ENCODE assay signal across 1 cellular context in genomic region chr19:1478934-1479707, GRCh38.
TF ChIP-seq lines count a peak whose summit lies in the region.

Gene C19orf25, minus strand, starts transcription at chr19:1479215. Its CDS starts 312 bp downstream, at chr19:1478903.

TF ChIP-seq in GM12878, 131 proteins besides CTCF, POLR2A, EP300 and RAD21 (continued from another document and continues in another):
- TF ChIP-seq CHD4 (IDR thresholded peaks at IDR 0.05) (no peak), SMAD1 (IDR thresholded peaks at IDR 0.05; ENCODE audit: low read depth, partially characterized antibody) (no peak), SIX5 (IDR thresholded peaks at IDR 0.05; ENCODE audit: low read depth, low read length, severe bottlenecking) (no peak), GATAD2B (conservative IDR thresholded peaks at IDR 0.05; ENCODE audit: low read depth) (peak; percentile 53; the same call in 1 of the 2 replicates), RCOR1 (conservative IDR thresholded peaks at IDR 0.05; ENCODE audit: low read depth, low read length) (no peak), CBFB (IDR thresholded peaks at IDR 0.05; ENCODE audit: low read depth) (no peak), HSF1 (IDR thresholded peaks at IDR 0.05; ENCODE audit: low read depth, low read length) (no peak), BHLHE40 (IDR thresholded peaks at IDR 0.05; ENCODE audit: borderline replicate concordance in 1 of 2, low read depth in 2 of 2, low read length in 1 of 2) (peak in 1 of 2 experiments; percentile 88; a peak in 3 of 4 replicates), ZNF217 (IDR thresholded peaks at IDR 0.05) (peak; percentile 99), IRF4 (IDR thresholded peaks at IDR 0.05; ENCODE audit: low read depth, low read length) (no peak), ZSCAN29 (IDR thresholded peaks at IDR 0.05) (peak; percentile 53; the same call in 1 of the 2 replicates), BCL11A (IDR thresholded peaks at IDR 0.05; ENCODE audit: low read depth, low read length) (0 out of 2 replicates have a peak, but pooled peaks have one; percentile 25), PAX8 (IDR thresholded peaks at IDR 0.05) (no peak), ATF7 (IDR thresholded peaks at IDR 0.05; ENCODE audit: low read depth) (0 out of 2 replicates have a peak, but pooled peaks have one; percentile 38), NR2F1 (conservative IDR thresholded peaks at IDR 0.05) (peak; percentile 32; the same call in 1 of the 2 replicates), PML (IDR thresholded peaks at IDR 0.05; ENCODE audit: low read length) (peak; percentile 94), TCF12 (IDR thresholded peaks at IDR 0.05; ENCODE audit: low read depth, low read length) (peak; percentile 54; the same call in 1 of the 2 replicates), JUND (IDR thresholded peaks at IDR 0.05; ENCODE audit: low read depth, low read length) (no peak), YY1 (IDR thresholded peaks at IDR 0.05; ENCODE audit: low read depth, low read length) (peak; percentile 40; the same call in 1 of the 2 replicates), KLF5 (IDR thresholded peaks at IDR 0.05; ENCODE audit: partially characterized antibody) (peak; percentile 86), SIN3A (IDR thresholded peaks at IDR 0.05; ENCODE audit: low read depth, low read length) (0 out of 2 replicates have a peak, but pooled peaks have one; percentile 38), STAT1 (conservative IDR thresholded peaks at IDR 0.05) (peak; percentile 65; the same call in 1 of the 2 replicates), SKIL (IDR thresholded peaks at IDR 0.05; ENCODE audit: low read depth, poor library complexity, severe bottlenecking) (peak; percentile 65), CHD1 (IDR thresholded peaks at IDR 0.05; ENCODE audit: low read depth, low read length) (no peak), HCFC1 (IDR thresholded peaks at IDR 0.05; ENCODE audit: low read length) (peak; percentile 32), PBX3 (IDR thresholded peaks at IDR 0.05; ENCODE audit: insufficient replicate concordance, low read depth, low read length) (peak; percentile 92), ZNF687 (IDR thresholded peaks at IDR 0.05) (peak; percentile 41), TAF1 (IDR thresholded peaks at IDR 0.05; ENCODE audit: borderline replicate concordance, low read depth, low read length) (peak; percentile 49; the same call in 1 of the 2 replicates), ASH2L (IDR thresholded peaks at IDR 0.05; ENCODE audit: borderline replicate concordance, low read depth) (no peak), NRF1 (conservative IDR thresholded peaks at IDR 0.05; ENCODE audit: low read depth, low read length) (no peak), BMI1 (IDR thresholded peaks at IDR 0.05; ENCODE audit: borderline replicate concordance) (no peak), EED (IDR thresholded peaks at IDR 0.05; ENCODE audit: low read depth) (no peak), POLR2AphosphoS5 (IDR thresholded peaks at IDR 0.05; ENCODE audit: low read length) (peak; percentile 85), SP1 (IDR thresholded peaks at IDR 0.05; ENCODE audit: low read depth, low read length) (peak; percentile 62), FOXK2 (IDR thresholded peaks at IDR 0.05) (no peak), SUZ12 (IDR thresholded peaks at IDR 0.05; ENCODE audit: unreplicated experiment) (no peak), ZZZ3 (IDR thresholded peaks at IDR 0.05; ENCODE audit: control insufficient read depth, insufficient read length, low read depth) (no peak), SRF (IDR thresholded peaks at IDR 0.05; ENCODE audit: low read depth in 2 of 2, low read length in 2 of 2) (no peak), IKZF2 (IDR thresholded peaks at IDR 0.05) (no peak)
- TF ChIP-seq, protein P1, sequence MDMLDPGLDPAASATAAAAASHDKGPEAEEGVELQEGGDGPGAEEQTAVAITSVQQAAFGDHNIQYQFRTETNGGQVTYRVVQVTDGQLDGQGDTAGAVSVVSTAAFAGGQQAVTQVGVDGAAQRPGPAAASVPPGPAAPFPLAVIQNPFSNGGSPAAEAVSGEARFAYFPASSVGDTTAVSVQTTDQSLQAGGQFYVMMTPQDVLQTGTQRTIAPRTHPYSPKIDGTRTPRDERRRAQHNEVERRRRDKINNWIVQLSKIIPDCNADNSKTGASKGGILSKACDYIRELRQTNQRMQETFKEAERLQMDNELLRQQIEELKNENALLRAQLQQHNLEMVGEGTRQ (IDR thresholded peaks at IDR 0.05; ENCODE audit: borderline replicate concordance, low read depth, low read length) = peak; percentile 85
- TF ChIP-seq, protein P2, sequence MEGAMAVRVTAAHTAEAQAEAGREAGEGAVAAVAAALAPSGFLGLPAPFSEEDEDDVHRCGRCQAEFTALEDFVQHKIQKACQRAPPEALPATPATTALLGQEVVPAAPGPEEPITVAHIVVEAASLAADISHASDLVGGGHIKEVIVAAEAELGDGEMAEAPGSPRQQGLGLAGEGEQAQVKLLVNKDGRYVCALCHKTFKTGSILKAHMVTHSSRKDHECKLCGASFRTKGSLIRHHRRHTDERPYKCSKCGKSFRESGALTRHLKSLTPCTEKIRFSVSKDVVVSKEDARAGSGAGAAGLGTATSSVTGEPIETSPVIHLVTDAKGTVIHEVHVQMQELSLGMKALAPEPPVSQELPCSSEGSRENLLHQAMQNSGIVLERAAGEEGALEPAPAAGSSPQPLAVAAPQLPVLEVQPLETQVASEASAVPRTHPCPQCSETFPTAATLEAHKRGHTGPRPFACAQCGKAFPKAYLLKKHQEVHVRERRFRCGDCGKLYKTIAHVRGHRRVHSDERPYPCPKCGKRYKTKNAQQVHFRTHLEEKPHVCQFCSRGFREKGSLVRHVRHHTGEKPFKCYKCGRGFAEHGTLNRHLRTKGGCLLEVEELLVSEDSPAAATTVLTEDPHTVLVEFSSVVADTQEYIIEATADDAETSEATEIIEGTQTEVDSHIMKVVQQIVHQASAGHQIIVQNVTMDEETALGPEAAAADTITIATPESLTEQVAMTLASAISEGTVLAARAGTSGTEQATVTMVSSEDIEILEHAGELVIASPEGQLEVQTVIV (IDR thresholded peaks at IDR 0.05; ENCODE audit: borderline replicate concordance, partially characterized antibody) = peak; percentile 79
- TF ChIP-seq, protein P3, sequence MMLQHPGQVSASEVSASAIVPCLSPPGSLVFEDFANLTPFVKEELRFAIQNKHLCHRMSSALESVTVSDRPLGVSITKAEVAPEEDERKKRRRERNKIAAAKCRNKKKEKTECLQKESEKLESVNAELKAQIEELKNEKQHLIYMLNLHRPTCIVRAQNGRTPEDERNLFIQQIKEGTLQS (IDR thresholded peaks at IDR 0.05; ENCODE audit: borderline replicate concordance, extremely low read depth, low read depth, low read length) = peak; percentile 58; the same call in 1 of the 2 replicates
- TF ChIP-seq, protein P4, sequence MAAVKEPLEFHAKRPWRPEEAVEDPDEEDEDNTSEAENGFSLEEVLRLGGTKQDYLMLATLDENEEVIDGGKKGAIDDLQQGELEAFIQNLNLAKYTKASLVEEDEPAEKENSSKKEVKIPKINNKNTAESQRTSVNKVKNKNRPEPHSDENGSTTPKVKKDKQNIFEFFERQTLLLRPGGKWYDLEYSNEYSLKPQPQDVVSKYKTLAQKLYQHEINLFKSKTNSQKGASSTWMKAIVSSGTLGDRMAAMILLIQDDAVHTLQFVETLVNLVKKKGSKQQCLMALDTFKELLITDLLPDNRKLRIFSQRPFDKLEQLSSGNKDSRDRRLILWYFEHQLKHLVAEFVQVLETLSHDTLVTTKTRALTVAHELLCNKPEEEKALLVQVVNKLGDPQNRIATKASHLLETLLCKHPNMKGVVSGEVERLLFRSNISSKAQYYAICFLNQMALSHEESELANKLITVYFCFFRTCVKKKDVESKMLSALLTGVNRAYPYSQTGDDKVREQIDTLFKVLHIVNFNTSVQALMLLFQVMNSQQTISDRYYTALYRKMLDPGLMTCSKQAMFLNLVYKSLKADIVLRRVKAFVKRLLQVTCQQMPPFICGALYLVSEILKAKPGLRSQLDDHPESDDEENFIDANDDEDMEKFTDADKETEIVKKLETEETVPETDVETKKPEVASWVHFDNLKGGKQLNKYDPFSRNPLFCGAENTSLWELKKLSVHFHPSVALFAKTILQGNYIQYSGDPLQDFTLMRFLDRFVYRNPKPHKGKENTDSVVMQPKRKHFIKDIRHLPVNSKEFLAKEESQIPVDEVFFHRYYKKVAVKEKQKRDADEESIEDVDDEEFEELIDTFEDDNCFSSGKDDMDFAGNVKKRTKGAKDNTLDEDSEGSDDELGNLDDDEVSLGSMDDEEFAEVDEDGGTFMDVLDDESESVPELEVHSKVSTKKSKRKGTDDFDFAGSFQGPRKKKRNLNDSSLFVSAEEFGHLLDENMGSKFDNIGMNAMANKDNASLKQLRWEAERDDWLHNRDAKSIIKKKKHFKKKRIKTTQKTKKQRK (IDR thresholded peaks at IDR 0.05; ENCODE audit: low read depth, low read length) = no peak
- TF ChIP-seq, protein P5, sequence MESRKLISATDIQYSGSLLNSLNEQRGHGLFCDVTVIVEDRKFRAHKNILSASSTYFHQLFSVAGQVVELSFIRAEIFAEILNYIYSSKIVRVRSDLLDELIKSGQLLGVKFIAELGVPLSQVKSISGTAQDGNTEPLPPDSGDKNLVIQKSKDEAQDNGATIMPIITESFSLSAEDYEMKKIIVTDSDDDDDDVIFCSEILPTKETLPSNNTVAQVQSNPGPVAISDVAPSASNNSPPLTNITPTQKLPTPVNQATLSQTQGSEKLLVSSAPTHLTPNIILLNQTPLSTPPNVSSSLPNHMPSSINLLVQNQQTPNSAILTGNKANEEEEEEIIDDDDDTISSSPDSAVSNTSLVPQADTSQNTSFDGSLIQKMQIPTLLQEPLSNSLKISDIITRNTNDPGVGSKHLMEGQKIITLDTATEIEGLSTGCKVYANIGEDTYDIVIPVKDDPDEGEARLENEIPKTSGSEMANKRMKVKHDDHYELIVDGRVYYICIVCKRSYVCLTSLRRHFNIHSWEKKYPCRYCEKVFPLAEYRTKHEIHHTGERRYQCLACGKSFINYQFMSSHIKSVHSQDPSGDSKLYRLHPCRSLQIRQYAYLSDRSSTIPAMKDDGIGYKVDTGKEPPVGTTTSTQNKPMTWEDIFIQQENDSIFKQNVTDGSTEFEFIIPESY (IDR thresholded peaks at IDR 0.05) = no peak
